In genomic region chr3:11572660-11573059, GRCh38 we compare ENCODE assay signal across 6 cellular contexts.
A peak's percentile ranks its signal among the peaks of the same experiment; 100 is the strongest.
DNase-seq lines count a peak whose midpoint lies in the region; ATAC-seq and TF ChIP-seq lines count a peak whose summit lies in the region.
"Not testable (repeated sequence)": the region's sequence is repeated elsewhere in the genome, so short reads cannot be mapped to it uniquely, and the experiment has no call there.

No MANE protein-coding gene starts in this region.

- peaks cover 0 to 11% of the 10 kb centered on the region in 2 experiments; a peak in 2 of 3 replicates for H3K36me3 ChIP-seq in HEK293 (ENCODE audit: control insufficient read depth in 2 of 2, insufficient read depth in 1 of 2, low read length in 2 of 2)

- POLR2A ChIA-PET in HEK293 (lab: Yijun Ruan, JAX); RWPE1 (lab: Yijun Ruan, JAX; ENCODE audit: low non-redundant PET): not testable (repeated sequence)

- H3K4me1 ChIP-seq in HEK293 (ENCODE audit: control insufficient read depth, insufficient read depth, low read length): not testable (repeated sequence)

- not testable (repeated sequence) for TF ChIP-seq CTCF in HEK293 (tag by site-specific recombination; IDR thresholded peaks at IDR 0.05); RWPE1 (conservative IDR thresholded peaks at IDR 0.05; ENCODE audit: low read depth); chondrocyte (IDR thresholded peaks at IDR 0.05); nephron (IDR thresholded peaks at IDR 0.05; ENCODE audit: unreplicated experiment in 3 of 3); progenitor cell of endocrine pancreas (IDR thresholded peaks at IDR 0.05; ENCODE audit: unreplicated experiment)

- H3K9me3 ChIP-seq in HEK293 (ENCODE audit: control insufficient read depth, insufficient read depth, low read depth, low read length): not testable (repeated sequence)

- peaks cover 20% of the 10 kb centered on the region for H3K4me1 Mint-ChIP-seq in activated naive CD8-positive, alpha-beta T cell treated with anti-CD3 and anti-CD28 coated beads, Interleukin-2, amount 50 U/mL, for 24 hours
- peaks cover 81% of the 10 kb centered on the region for H3K4me1 Mint-ChIP-seq in chondrocyte (ENCODE audit: low read depth)
- peaks cover 69% of the 10 kb centered on the region for H3K4me1 Mint-ChIP-seq in nephron
- H3K4me1 Mint-ChIP-seq in progenitor cell of endocrine pancreas (ENCODE audit: low read depth): not testable (repeated sequence)

- H3K27ac ChIP-seq in HEK293 (ENCODE audit: extremely low read depth, low read depth, low read length): not testable (repeated sequence)
- H3K27ac ChIP-seq in RWPE1: peak overlapping the region; percentile 15; the same call in 1 of the 2 replicates

- not testable (repeated sequence) for H3K27me3 Mint-ChIP-seq in activated naive CD8-positive, alpha-beta T cell treated with anti-CD3 and anti-CD28 coated beads, Interleukin-2, amount 50 U/mL, for 24 hours; chondrocyte (ENCODE audit: low read depth); nephron (ENCODE audit: low read depth); progenitor cell of endocrine pancreas

- not testable (repeated sequence) for H3K4me3 ChIP-seq in HEK293 (ENCODE audit: low read depth, low read length)

- not testable (repeated sequence) for H3K36me3 Mint-ChIP-seq in activated naive CD8-positive, alpha-beta T cell treated with anti-CD3 and anti-CD28 coated beads, Interleukin-2, amount 50 U/mL, for 24 hours (ENCODE audit: low read depth); progenitor cell of endocrine pancreas (ENCODE audit: insufficient read depth)
- H3K36me3 Mint-ChIP-seq in chondrocyte (ENCODE audit: low read depth) (peaks cover 25% of the 10 kb centered on the region), nephron (ENCODE audit: low read depth) (peaks cover 51% of the 10 kb centered on the region)

- not testable (repeated sequence) for H3K9me3 Mint-ChIP-seq in activated naive CD8-positive, alpha-beta T cell treated with anti-CD3 and anti-CD28 coated beads, Interleukin-2, amount 50 U/mL, for 24 hours; chondrocyte (ENCODE audit: low read depth); nephron; progenitor cell of endocrine pancreas (ENCODE audit: low read depth)

- peak overlapping the region; percentile 52 for H3K27ac Mint-ChIP-seq in activated naive CD8-positive, alpha-beta T cell treated with anti-CD3 and anti-CD28 coated beads, Interleukin-2, amount 50 U/mL, for 24 hours
- H3K27ac Mint-ChIP-seq in chondrocyte (ENCODE audit: unreplicated experiment) (peak overlapping the region; percentile 69), nephron (peak overlapping the region in 2 of 3 experiments; percentile 15 to 58), progenitor cell of endocrine pancreas (peak overlapping the region; percentile 13)

- H3K4me3 Mint-ChIP-seq in activated naive CD8-positive, alpha-beta T cell treated with anti-CD3 and anti-CD28 coated beads, Interleukin-2, amount 50 U/mL, for 24 hours; chondrocyte (ENCODE audit: unreplicated experiment); nephron; progenitor cell of endocrine pancreas (ENCODE audit: low read depth): not testable (repeated sequence)

- CTCF ChIA-PET in HEK293 (lab: Yijun Ruan, JAX): interaction anchor here (0.5 to 0.6 kb wide), 2 partner anchors 73 to 80 kb away, joined by 3 to 4 read pairs; no protein-coding TSS in a partner anchor
- CTCF ChIA-PET in RWPE1 (lab: Yijun Ruan, JAX): not testable (repeated sequence)

- not testable (repeated sequence) for DNase-seq in RWPE1 (ENCODE audit: low spot score); activated naive CD8-positive, alpha-beta T cell treated with anti-CD3 and anti-CD28 coated beads, Interleukin-2, amount 50 U/mL, for 24 hours; chondrocyte (ENCODE audit: low spot score); progenitor cell of endocrine pancreas (ENCODE audit: low spot score, unreplicated experiment)

- ATAC-seq in activated naive CD8-positive, alpha-beta T cell treated with anti-CD3 and anti-CD28 coated beads, Interleukin-2, amount 50 U/mL, for 24 hours: not testable (repeated sequence)

TF ChIP-seq in HEK293, 187 proteins besides CTCF, POLR2A, EP300 and RAD21:
- 0 out of 2 replicates have a peak, but pooled peaks have one; percentile 20 for TF ChIP-seq ZNF600 (tag by site-specific recombination; IDR thresholded peaks at IDR 0.05)

Comparison
In these comparisons a context has a peak if more than half of its experiments do, and no peak if none do; other contexts are left out.
1. H3K27ac Mint-ChIP-seq: peak in every context shown above with its lines; median percentile 69 in chondrocyte; 52 in activated naive CD8-positive, alpha-beta T cell treated with anti-CD3 and anti-CD28 coated beads, Interleukin-2, amount 50 U/mL, for 24 hours; 36 in nephron; 13 in progenitor cell of endocrine pancreas.